In genomic region chr6:157769776-157770430, GRCh38 we compare ENCODE assay signal across 1 cellular context.
TF ChIP-seq lines count a peak whose summit lies in the region.

No MANE protein-coding gene starts in this region.

TF ChIP-seq in GM23338, 12 proteins besides CTCF, POLR2A, EP300 and RAD21 (continued from another document):
- TF ChIP-seq ZNF462 (CRISPR knock-in tag; IDR thresholded peaks at IDR 0.05), result no peak
- no peak for TF ChIP-seq ZNF114 (CRISPR knock-in tag; IDR thresholded peaks at IDR 0.05)
- TF ChIP-seq EZH2phosphoT487 (IDR thresholded peaks at IDR 0.05; ENCODE audit: unreplicated experiment), result no peak
- TF ChIP-seq CREB1 (CRISPR knock-in tag; IDR thresholded peaks at IDR 0.05; ENCODE audit: low read depth), result no peak
- no peak for TF ChIP-seq REST (IDR thresholded peaks at IDR 0.05; ENCODE audit: unreplicated experiment)
